In the genomic region with DNA sequence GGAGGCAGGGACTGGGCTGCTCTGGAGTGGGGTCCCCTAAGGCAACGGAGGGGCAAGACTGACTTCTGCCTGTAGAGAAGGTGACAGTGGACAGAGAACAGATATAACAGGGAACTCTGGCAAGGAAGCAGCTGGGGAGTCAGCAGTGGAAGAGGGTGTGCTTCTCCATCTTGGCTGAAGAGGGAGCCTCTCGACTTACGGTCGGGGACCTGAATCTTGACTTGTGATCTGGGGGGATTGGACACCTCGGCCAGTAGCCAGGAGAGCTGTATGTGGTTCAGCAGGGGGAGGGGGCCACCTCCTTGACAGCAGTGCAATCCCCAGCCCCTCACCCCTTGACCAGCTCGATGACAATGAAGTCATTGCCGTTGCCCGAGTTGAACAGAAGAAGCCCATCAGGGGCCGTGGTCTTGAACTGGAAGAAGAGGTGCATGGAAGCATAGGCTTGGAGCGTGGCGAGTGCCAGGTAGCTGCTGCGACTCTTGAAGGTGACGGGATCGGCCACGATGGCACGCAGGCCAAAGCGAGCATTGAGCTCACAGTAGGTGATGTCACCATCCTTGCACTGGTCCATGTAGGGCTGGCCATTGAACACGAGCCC, we compare ENCODE assay signal across 9 cellular contexts.
DNase-seq lines count a peak whose midpoint lies in the region; ATAC-seq and TF ChIP-seq lines count a peak whose summit lies in the region.
"Had no signal": no experiment of that assay in that cellular context is flagged by ENCODE, and none has a peak within 500 bp of the region (broad histone marks: within the 10 kb centered on the region; RNA-seq: fewer than 3 reads in every experiment).

No MANE protein-coding gene starts in this region.

- in situ Hi-C loops in GM13977 (cut with MboI; ENCODE audit: low pct_unique_long_range_greater_than_20kb, low sequenced_read_pairs, unreplicated experiment): no loop called here

- no peak overlapping the region for H3K9ac ChIP-seq in SK-N-SH

- H3K9me3 ChIP-seq in SK-N-SH: no peaks in the 10 kb centered on the region

- H3K79me2 ChIP-seq in SK-N-SH (ENCODE audit: insufficient read depth): no peaks in the 10 kb centered on the region

- TF ChIP-seq RAD21 in SK-N-SH (IDR thresholded peaks at IDR 0.05; ENCODE audit: low read length): peak; percentile 26

- DNase-seq in AG08396 (ENCODE audit: low spot score): peak; percentile 62
- peak; percentile 65 for DNase-seq in GM13977 (ENCODE audit: low spot score)
- no peak for DNase-seq in SK-N-SH
- peak; percentile 50 for DNase-seq in iris pigment epithelial cell (ENCODE audit: low read depth)
- DNase-seq in NCI-H1930 (lab: John Stamatoyannopoulos, UW): no peak
- no peak for DNase-seq in NCI-H1105 treated with DMSO at 0.1 percent for 48 hours (lab: John Stamatoyannopoulos, UW)

- H3K27ac ChIP-seq in SK-N-SH (ENCODE audit: low read depth in 2 of 2, low read length in 1 of 2): no peak overlapping the region
- H3K27ac ChIP-seq: SK-N-MC had no signal

- ATAC-seq in HG03097 (IDR thresholded peaks at IDR 0.05; ENCODE audit: low FRiP score, unreplicated experiment) (no peak), HG02678 (IDR thresholded peaks at IDR 0.05; ENCODE audit: unreplicated experiment) (no peak)

- TF ChIP-seq CTCF in GM13977 (IDR thresholded peaks at IDR 0.05; ENCODE audit: extremely low read depth, insufficient read depth, missing control alignments) (peak; percentile 49), SK-N-SH (IDR thresholded peaks at IDR 0.05) (peak; percentile 47)

- H3K36me3 ChIP-seq in SK-N-SH (replicated peaks in 1 of 2; ENCODE audit: control insufficient read depth in 1 of 2, insufficient read depth in 2 of 2, low read length in 1 of 2): no peaks in the 10 kb centered on the region

- 0 out of 2 replicates have a peak, but pooled peaks cover 7% of the 10 kb centered on the region for H3K27me3 ChIP-seq in SK-N-SH (ENCODE audit: insufficient read depth)

- peaks cover 0 to 15% of the 10 kb centered on the region in 2 experiments; a peak in 1 of 4 replicates for H3K4me1 ChIP-seq in SK-N-SH (ENCODE audit: control insufficient read depth in 1 of 2, insufficient read depth in 2 of 2, low read depth in 1 of 2, low read length in 1 of 2)

- POLR2A ChIA-PET in SK-N-SH (lab: Yijun Ruan, JAX): interaction anchor here (1.0 kb wide), 1 partner anchor 92 kb away, joined by 3 read pairs; no protein-coding TSS in a partner anchor

- no peaks in the 10 kb centered on the region for H3K9me2 ChIP-seq in SK-N-SH

- no peak overlapping the region for H2AFZ ChIP-seq in SK-N-SH (ENCODE audit: low read depth)

- no peak overlapping the region for H3K4me2 ChIP-seq in SK-N-SH

- no peak for TF ChIP-seq EP300 in SK-N-SH (IDR thresholded peaks at IDR 0.05; ENCODE audit: borderline replicate concordance in 1 of 2, low read depth in 1 of 2, low read length in 1 of 2)

- no peaks in the 10 kb centered on the region for H3F3A ChIP-seq in SK-N-SH (replicated peaks; ENCODE audit: insufficient read depth)

- H4K20me1 ChIP-seq in SK-N-SH (ENCODE audit: insufficient read depth): no peaks in the 10 kb centered on the region

- H3K4me3 ChIP-seq in SK-N-SH (ENCODE audit: low read depth in 2 of 2, low read length in 1 of 2): no peak overlapping the region
- H3K4me3 ChIP-seq: SK-N-MC had no signal

- CTCF ChIA-PET in SK-N-SH (lab: Yijun Ruan, JAX): interaction anchor here (0.7 to 8.6 kb wide), 29 partner anchors 11 to 365 kb away, joined by 3 to 121 read pairs (median 5); a partner anchor contains a TSS

- 58% methylated on average over 15 of the region's 18 CpGs for WGBS in SK-N-SH (ENCODE audit: low lambda C conversion rate)

TF ChIP-seq in SK-N-SH, 30 proteins besides CTCF, POLR2A, EP300 and RAD21:
- TF ChIP-seq CHD2 (IDR thresholded peaks at IDR 0.05; ENCODE audit: low read length, partially characterized antibody) (no peak), SIN3A (IDR thresholded peaks at IDR 0.05; ENCODE audit: borderline replicate concordance, low read depth, low read length) (no peak), FOXJ3 (CRISPR knock-in tag; IDR thresholded peaks at IDR 0.05) (no peak), FOSL2 (IDR thresholded peaks at IDR 0.05; ENCODE audit: borderline replicate concordance, low read depth) (no peak), TEAD4 (IDR thresholded peaks at IDR 0.05; ENCODE audit: borderline replicate concordance, insufficient read depth) (no peak), TAF1 (IDR thresholded peaks at IDR 0.05; ENCODE audit: borderline replicate concordance, low read depth, low read length) (no peak), JUND (IDR thresholded peaks at IDR 0.05) (no peak), ELF1 (IDR thresholded peaks at IDR 0.05) (no peak)

Comparison
In these comparisons a context has a peak if more than half of its experiments do, and no peak if none do; other contexts are left out.
1. DNase-seq: peak in AG08396 (single experiment), GM13977 (single experiment) and iris pigment epithelial cell (single experiment); none in SK-N-SH (single experiment), NCI-H1930 (0 of 2) and NCI-H1105 treated with DMSO at 0.1 percent for 48 hours (single experiment).